Comparison of ENCODE assay signal across 8 cellular contexts in the genomic region with DNA sequence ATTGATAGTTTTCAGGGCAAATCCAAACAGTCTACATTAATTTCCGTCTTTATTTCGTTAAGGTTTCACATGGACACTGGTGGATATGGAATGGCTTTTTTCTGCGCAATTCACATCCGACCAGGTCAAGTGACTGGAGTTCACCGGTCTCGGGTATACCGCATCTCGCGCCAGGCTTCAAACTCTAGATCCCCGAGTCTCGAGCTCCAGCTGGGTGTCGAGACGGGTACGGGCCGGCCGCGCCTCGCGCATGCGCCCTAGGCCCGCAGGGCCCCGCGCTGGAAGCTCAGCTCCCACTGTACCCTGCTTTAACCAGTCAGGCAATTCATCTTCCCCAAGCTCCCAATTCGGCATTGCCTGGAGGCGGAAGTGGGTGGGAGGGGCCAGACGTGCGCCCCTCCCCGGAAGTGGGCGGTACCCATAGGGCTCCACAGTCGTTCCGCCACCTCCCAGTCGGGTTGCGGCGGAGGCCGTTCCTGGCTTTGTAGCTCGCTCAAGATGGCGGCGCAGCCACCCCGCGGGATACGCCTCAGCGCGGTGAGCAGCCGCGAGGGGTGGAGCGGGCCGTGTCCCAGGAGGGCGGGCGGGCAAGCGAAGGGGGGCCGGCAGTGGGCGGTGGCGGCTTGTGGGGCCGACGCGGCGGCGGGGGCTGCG. TPM values are rescaled to one million over a fixed set of nuclear protein-coding genes. Genes with fewer than 3 reads are reported as not detected.
DNase-seq lines count a peak whose midpoint lies in the region; ATAC-seq and TF ChIP-seq lines count a peak whose summit lies in the region.

A gene with protein sequence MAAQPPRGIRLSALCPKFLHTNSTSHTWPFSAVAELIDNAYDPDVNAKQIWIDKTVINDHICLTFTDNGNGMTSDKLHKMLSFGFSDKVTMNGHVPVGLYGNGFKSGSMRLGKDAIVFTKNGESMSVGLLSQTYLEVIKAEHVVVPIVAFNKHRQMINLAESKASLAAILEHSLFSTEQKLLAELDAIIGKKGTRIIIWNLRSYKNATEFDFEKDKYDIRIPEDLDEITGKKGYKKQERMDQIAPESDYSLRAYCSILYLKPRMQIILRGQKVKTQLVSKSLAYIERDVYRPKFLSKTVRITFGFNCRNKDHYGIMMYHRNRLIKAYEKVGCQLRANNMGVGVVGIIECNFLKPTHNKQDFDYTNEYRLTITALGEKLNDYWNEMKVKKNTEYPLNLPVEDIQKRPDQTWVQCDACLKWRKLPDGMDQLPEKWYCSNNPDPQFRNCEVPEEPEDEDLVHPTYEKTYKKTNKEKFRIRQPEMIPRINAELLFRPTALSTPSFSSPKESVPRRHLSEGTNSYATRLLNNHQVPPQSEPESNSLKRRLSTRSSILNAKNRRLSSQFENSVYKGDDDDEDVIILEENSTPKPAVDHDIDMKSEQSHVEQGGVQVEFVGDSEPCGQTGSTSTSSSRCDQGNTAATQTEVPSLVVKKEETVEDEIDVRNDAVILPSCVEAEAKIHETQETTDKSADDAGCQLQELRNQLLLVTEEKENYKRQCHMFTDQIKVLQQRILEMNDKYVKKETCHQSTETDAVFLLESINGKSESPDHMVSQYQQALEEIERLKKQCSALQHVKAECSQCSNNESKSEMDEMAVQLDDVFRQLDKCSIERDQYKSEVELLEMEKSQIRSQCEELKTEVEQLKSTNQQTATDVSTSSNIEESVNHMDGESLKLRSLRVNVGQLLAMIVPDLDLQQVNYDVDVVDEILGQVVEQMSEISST (plus strand): TSS at position 431 of the 654 bp plus-strand sequence. CDS start 68 bp downstream, at position 499.

- DNase-seq in AML-193 (lab: John Stamatoyannopoulos, UW) (peak; percentile 96), NCI-H510A (lab: John Stamatoyannopoulos, UW) (peak; percentile 94), cerebellum (ENCODE audit: low spot score) (peak; percentile 99), islet precursor cell (peak; percentile 100)
- DNase-seq in activated CD4-positive, alpha-beta T cell treated with anti-CD3 and anti-CD28 coated beads for 1 hour, result peak; percentile 97
- DNase-seq in stimulated activated CD4-positive, alpha-beta T cell treated with anti-CD3 and anti-CD28 coated beads, Interleukin-12 subunit alpha, Interleukin-12 subunit beta, amount 100 ng/mL, for 48 hours (ENCODE audit: low read depth in 2 of 3, low spot score in 1 of 3), result peak; percentile 98

- peak; percentile 90 for ATAC-seq in HG03432 (IDR thresholded peaks at IDR 0.05; ENCODE audit: unreplicated experiment)

- TF ChIP-seq POLR2A in GM19099 (IDR thresholded peaks at IDR 0.05; ENCODE audit: extremely low read depth, insufficient read length, low read depth), result peak; percentile 96

RNA-seq across cellular contexts. Expression of the gene that starts here (rescaled TPM):
- total RNA-seq in cerebellum, result 72.5 TPM

Comparison
In these comparisons a context has a peak if more than half of its experiments do, and no peak if none do; other contexts are left out.
1. Peak in every context shown above with its lines: DNase-seq and ATAC-seq.